8 cellular contexts compared by ENCODE assay signal in genomic region chr1:27542463-27543273, GRCh38. TPM values are rescaled to one million over a fixed set of nuclear protein-coding genes. Genes with fewer than 3 reads are reported as not detected.
DNase-seq lines count a peak whose midpoint lies in the region; ATAC-seq, FAIRE-seq and TF ChIP-seq lines count a peak whose summit lies in the region.

No MANE protein-coding gene starts in this region.

- POLR2A ChIA-PET in PC-9 (lab: Charles Lee; ENCODE audit: unreplicated experiment) = interaction anchor here (0.6 kb wide), 1 partner anchor 15 kb away, joined by 11 read pairs; no protein-coding TSS in a partner anchor

- H4K20me1 ChIP-seq in DND-41 (ENCODE audit: insufficient read depth, low read length) = peaks cover 40% of the 10 kb centered on the region
- no peaks in the 10 kb centered on the region for H4K20me1 ChIP-seq in PC-9 (ENCODE audit: insufficient read depth)

- no peaks in the 10 kb centered on the region for H3K9me3 ChIP-seq in DND-41 (ENCODE audit: insufficient read depth, low read length, severe bottlenecking)
- H3K9me3 ChIP-seq in PC-9 (ENCODE audit: insufficient read depth, low read depth) = no peaks in the 10 kb centered on the region
- H3K9me3 ChIP-seq in mucosa of descending colon = no peaks in the 10 kb centered on the region

- H3K4me2 ChIP-seq in DND-41 (ENCODE audit: insufficient read depth, low read length) = no peak overlapping the region
- peak overlapping the region; percentile 78 for H3K4me2 ChIP-seq in PC-9

- intact Hi-C loops in PC-9 (cut with micrococcal nuclease; ENCODE audit: unreplicated experiment) = loop anchor here (5.0 kb wide), 1 partner anchor 125 kb away; no protein-coding TSS in a partner anchor
- intact Hi-C loops in mucosa of descending colon (cut with DNase I, micrococcal nuclease) = no loop called here

- TSS peak; percentile 42 for BruUV-seq in PC-9 (replicated peaks; lab: Mats Ljungman, UMichigan)

- TF ChIP-seq CTCF in DND-41 (IDR thresholded peaks at IDR 0.05; ENCODE audit: borderline replicate concordance, extremely low read depth, low read length, poor library complexity, severe bottlenecking) = no peak
- no peak for TF ChIP-seq CTCF in PC-9 (conservative IDR thresholded peaks at IDR 0.05)
- TF ChIP-seq CTCF in choroid plexus epithelial cell (conservative IDR thresholded peaks at IDR 0.05; ENCODE audit: low read depth, low read length) = no peak
- no peak for TF ChIP-seq CTCF in mucosa of descending colon (IDR thresholded peaks at IDR 0.05)

- peak; percentile 78 for FAIRE-seq in urothelium cell line (lab: Jason Lieb, UNC)

- no peak for DNase-seq in DND-41
- DNase-seq in PC-9 = peak; percentile 89 to 98
- peak; percentile 71 for DNase-seq in choroid plexus epithelial cell (ENCODE audit: low read depth)
- peak in 1 of 3 donors; percentile 61 for DNase-seq in mucosa of descending colon
- peak; percentile 86 for DNase-seq in urothelium cell line (ENCODE audit: low spot score)
- DNase-seq in DMS 273 treated with DMSO at 0.1 percent for 48 hours (lab: John Stamatoyannopoulos, UW) = no peak
- no peak for DNase-seq in CD1c-positive myeloid dendritic cell (ENCODE audit: extremely low spot score)
- no peak for DNase-seq in NOMO-1 treated with dmso at 0.1 percent for 144 hours (lab: John Stamatoyannopoulos, UW; ENCODE audit: unreplicated experiment)

- no peak overlapping the region for H3K9ac ChIP-seq in DND-41 (ENCODE audit: low read depth, low read length)

- H3K27ac ChIP-seq in DND-41 (ENCODE audit: low read length) (peak overlapping the region; percentile 8; the same call in 1 of the 2 replicates), PC-9 (peak overlapping the region; percentile 100)

- H3F3A ChIP-seq in PC-9 (ENCODE audit: insufficient read depth, low read depth) = peaks cover 62% of the 10 kb centered on the region

- H3K36me3 ChIP-seq in DND-41 (ENCODE audit: insufficient read depth, low read length) = peaks cover 76% of the 10 kb centered on the region
- no peaks in the 10 kb centered on the region for H3K36me3 ChIP-seq in PC-9 (ENCODE audit: low read depth)
- H3K36me3 ChIP-seq in mucosa of descending colon (ENCODE audit: low read depth) = no peaks in the 10 kb centered on the region

- peaks cover 38% of the 10 kb centered on the region for H3K79me2 ChIP-seq in DND-41 (ENCODE audit: insufficient read depth, low read length)
- H3K79me2 ChIP-seq in PC-9 (ENCODE audit: low read depth) = peaks cover 11% of the 10 kb centered on the region

- H3K4me1 ChIP-seq in DND-41 (ENCODE audit: insufficient read depth, low read length) (no peaks in the 10 kb centered on the region), PC-9 (replicated peaks; ENCODE audit: insufficient read depth) (peaks cover 70% of the 10 kb centered on the region), mucosa of descending colon (ENCODE audit: low read depth) (peaks cover 7% of the 10 kb centered on the region)

- no peaks in the 10 kb centered on the region for H3K9me2 ChIP-seq in PC-9 (ENCODE audit: insufficient read depth)

- CTCF ChIA-PET in PC-9 (lab: Charles Lee) = interaction anchor here (1.9 kb wide), 1 partner anchor 14 kb away, joined by 11 read pairs; no protein-coding TSS in a partner anchor

- H3K27me3 ChIP-seq in DND-41 (ENCODE audit: insufficient read depth, low read length, poor library complexity) (no peaks in the 10 kb centered on the region), PC-9 (ENCODE audit: insufficient read depth, low read depth) (no peaks in the 10 kb centered on the region)

- ATAC-seq in DND-41 (ENCODE audit: insufficient read depth, low read depth) (no peak; the same call in 2 of the 3 replicates), mucosa of descending colon (peak; percentile 84)

- no peak overlapping the region for H3K4me3 ChIP-seq in DND-41 (ENCODE audit: low read depth in 1 of 2, low read length in 2 of 2)
- no peak overlapping the region; the same call in 1 of the 2 replicates for H3K4me3 ChIP-seq in PC-9
- no peak overlapping the region for H3K4me3 ChIP-seq in choroid plexus epithelial cell (ENCODE audit: low read depth, low read length)
- no peak overlapping the region for H3K4me3 ChIP-seq in mucosa of descending colon

- H2AFZ ChIP-seq in DND-41 (ENCODE audit: low read depth, low read length) (no peak overlapping the region), PC-9 (no peak overlapping the region)

RNA-seq across cellular contexts. Expression of gene WASF2, which starts 52.7 kb away (rescaled TPM):
- 96.5 and 134 TPM in 2 replicates for total RNA-seq in PC-9 (2021)
- total RNA-seq in mucosa of descending colon = 100 to 1,000 TPM; 131 to 159 (median 134) TPM

Comparison
In these comparisons a context has a peak if more than half of its experiments do, and no peak if none do; other contexts are left out.
1. DNase-seq: peak in PC-9 (2 of 2), choroid plexus epithelial cell (single experiment) and urothelium cell line (single experiment); none in DND-41 (single experiment), DMS 273 treated with DMSO at 0.1 percent for 48 hours (single experiment), CD1c-positive myeloid dendritic cell (single experiment) and NOMO-1 treated with dmso at 0.1 percent for 144 hours (single experiment).